ENCODE assay signal across 8 cellular contexts in genomic region chr13:85806553-85807175, GRCh38. TPM values are rescaled to one million over a fixed set of nuclear protein-coding genes. Genes with fewer than 3 reads are reported as not detected.
A peak's percentile ranks its signal among the peaks of the same experiment; 100 is the strongest.
DNase-seq lines count a peak whose midpoint lies in the region; ATAC-seq and TF ChIP-seq lines count a peak whose summit lies in the region.

No MANE protein-coding gene starts in this region.

- no peaks in the 10 kb centered on the region for H3K27me3 ChIP-seq in right lobe of liver

- no peaks in the 10 kb centered on the region for H3K9me3 Mint-ChIP-seq in brain

- TF ChIP-seq CTCF in brain (conservative IDR thresholded peaks at IDR 0.05) (peak; percentile 92 to 96), right lobe of liver (IDR thresholded peaks at IDR 0.05) (peak; percentile 53 to 68 (median 60))

- no peak for TF ChIP-seq POLR2A in right lobe of liver (IDR thresholded peaks at IDR 0.05)

- no peak overlapping the region for H3K4me3 ChIP-seq in right lobe of liver

- no peaks in the 10 kb centered on the region for H3K9me3 ChIP-seq in right lobe of liver

- no peaks in the 10 kb centered on the region for H3K27me3 Mint-ChIP-seq in brain

- peak; percentile 5 for DNase-seq in AG08396 (ENCODE audit: low spot score)
- peak; percentile 72 for DNase-seq in NCI-H2227 treated with DMSO at 0.1 percent for 48 hours (lab: John Stamatoyannopoulos, UW)
- no peak for DNase-seq in right lobe of liver
- no peak for DNase-seq in GDM1 (lab: John Stamatoyannopoulos, UW)
- DNase-seq in activated T-cell treated with anti-CD3 and anti-CD28 coated beads, Interleukin-2, amount 50 U/mL, for 48 hours: no peak

- no peak overlapping the region for H3K27ac Mint-ChIP-seq in brain

- no peaks in the 10 kb centered on the region for H3K4me1 ChIP-seq in right lobe of liver

- H3K36me3 ChIP-seq in right lobe of liver: no peaks in the 10 kb centered on the region

- H3K27ac ChIP-seq in right lobe of liver: no peak overlapping the region

- ATAC-seq in GM18519 (IDR thresholded peaks at IDR 0.05; ENCODE audit: low FRiP score, unreplicated experiment) (peak; percentile 89), HG03066 (IDR thresholded peaks at IDR 0.05; ENCODE audit: low read depth, unreplicated experiment) (peak; percentile 73), right lobe of liver (peak; percentile 53 to 70 (median 68))

- 5% methylated on average over 3 of the region's 3 CpGs for WGBS in right lobe of liver (ENCODE audit: insufficient coverage, low coverage, low lambda C conversion rate, missing lambda C conversion rate)

- no peaks in the 10 kb centered on the region for H3K36me3 Mint-ChIP-seq in brain

- H3K4me3 Mint-ChIP-seq in brain: peak overlapping the region in 1 of 5 experiments; percentile 20

- intact Hi-C loops in right lobe of liver (cut with DNase I): loop anchor here in 1 of 2 donors (10.0 kb wide), 1 partner anchor 912 kb away; no protein-coding TSS in a partner anchor

- peaks cover 5% of the 10 kb centered on the region for H3K4me1 Mint-ChIP-seq in brain

RNA-seq across cellular contexts. Expression of gene SLITRK6, which starts 7.4 kb away (rescaled TPM):
- polyA plus RNA-seq in brain (ENCODE audit: insufficient read depth, low read depth, low replicate concordance): 2.2 TPM
- 1 to 10 TPM in 1 of 6 experiments, under 1 TPM in 3, not detected in 2; 0.06 to 1.6 (median 0.31) TPM for total RNA-seq in right lobe of liver

Comparison
In these comparisons a context has a peak if more than half of its experiments do, and no peak if none do; other contexts are left out.
1. DNase-seq: peak in AG08396 (single experiment) and NCI-H2227 treated with DMSO at 0.1 percent for 48 hours (single experiment); none in right lobe of liver (0 of 3), GDM1 (single experiment) and activated T-cell treated with anti-CD3 and anti-CD28 coated beads, Interleukin-2, amount 50 U/mL, for 48 hours (0 of 2).
2. Peak in every context shown above with its lines, with median percentiles within 50 percentile points of each other: ATAC-seq.